Comparison of ENCODE assay signal across 23 cellular contexts in genomic region chr9:133046900-133047295, GRCh38. TPM values are rescaled to one million over a fixed set of nuclear protein-coding genes. Genes with fewer than 3 reads are reported as not detected.
"Had no signal": no experiment of that assay in that cellular context is flagged by ENCODE, and none has a peak within 500 bp of the region (broad histone marks: within the 10 kb centered on the region; RNA-seq: fewer than 3 reads in every experiment).

No MANE protein-coding gene starts in this region.

- H2AFZ ChIP-seq: hepatocyte had no signal

- H3K27me3 Mint-ChIP-seq: dendritic cell treated with granulocyte-macrophage colony-stimulating factor and Interleukin-4, amounts not matched to agents 40 ng/mL and 50 ng/mL, for 4 days; natural killer cell treated with Interleukin-12 subunit alpha and Interleukin-12 subunit beta and Interleukin-15 and Interleukin-18, amount 100 ng/mL, for 72 hours; stimulated activated naive B cell treated with anti-CD40 and anti-IgM and Interleukin-4, amounts not matched to agents 10 μg/mL and 1 μg/mL and 100 μg/mL, for 72 hours; stimulated activated naive CD8-positive, alpha-beta T cell treated with anti-CD3 and anti-CD28 coated beads, Interleukin-15, amount 100 ng/mL, for 72 hours had no signal

- H3K27me3 ChIP-seq: esophagus squamous epithelium, gastroesophageal sphincter, hepatocyte, spleen, transverse colon had no signal

- ATAC-seq: gastroesophageal sphincter; left colon; left ventricle myocardium superior; natural killer cell treated with Interleukin-12 subunit alpha and Interleukin-12 subunit beta and Interleukin-15 and Interleukin-18, amount 100 ng/mL, for 72 hours; sciatic nerve; stimulated activated naive B cell treated with anti-CD40 and anti-IgM and Interleukin-4, amounts not matched to agents 10 μg/mL and 1 μg/mL and 100 μg/mL, for 72 hours; stimulated activated naive CD8-positive, alpha-beta T cell treated with anti-CD3 and anti-CD28 coated beads, Interleukin-15, amount 100 ng/mL, for 72 hours had no signal

- H3K4me3 Mint-ChIP-seq: dendritic cell treated with granulocyte-macrophage colony-stimulating factor and Interleukin-4, amounts not matched to agents 40 ng/mL and 50 ng/mL, for 4 days; natural killer cell treated with Interleukin-12 subunit alpha and Interleukin-12 subunit beta and Interleukin-15 and Interleukin-18, amount 100 ng/mL, for 72 hours; stimulated activated naive B cell treated with anti-CD40 and anti-IgM and Interleukin-4, amounts not matched to agents 10 μg/mL and 1 μg/mL and 100 μg/mL, for 72 hours; stimulated activated naive CD8-positive, alpha-beta T cell treated with anti-CD3 and anti-CD28 coated beads, Interleukin-15, amount 100 ng/mL, for 72 hours had no signal

- DNase-seq: esophagus squamous epithelium; foreskin fibroblast; kidney; left colon; left ventricle myocardium superior; mesenchymal stem cell; midbrain; occipital lobe; spleen; stimulated activated CD4-positive, alpha-beta T cell treated with anti-CD3 and anti-CD28 coated beads, Interleukin-15, amount 100 ng/mL, for 24 hours; stimulated activated CD4-positive, alpha-beta T cell treated with anti-CD3 and anti-CD28 coated beads, Interleukin-1b, Interleukin-23, amount 100 ng/mL, for 48 hours; stimulated activated CD4-positive, alpha-beta T cell treated with anti-CD3 and anti-CD28 coated beads, Interleukin-4, amount 100 ng/mL, for 24 hours; stimulated activated naive B cell treated with anti-CD40 and anti-IgM and Interleukin-4, amounts not matched to agents 10 μg/mL and 1 μg/mL and 100 μg/mL, for 72 hours; stimulated activated naive CD8-positive, alpha-beta T cell treated with anti-CD3 and anti-CD28 coated beads, Interleukin-15, amount 100 ng/mL, for 72 hours; transverse colon had no signal

- H3K27ac Mint-ChIP-seq: dendritic cell treated with granulocyte-macrophage colony-stimulating factor and Interleukin-4, amounts not matched to agents 40 ng/mL and 50 ng/mL, for 4 days; natural killer cell treated with Interleukin-12 subunit alpha and Interleukin-12 subunit beta and Interleukin-15 and Interleukin-18, amount 100 ng/mL, for 72 hours; stimulated activated naive B cell treated with anti-CD40 and anti-IgM and Interleukin-4, amounts not matched to agents 10 μg/mL and 1 μg/mL and 100 μg/mL, for 72 hours; stimulated activated naive CD8-positive, alpha-beta T cell treated with anti-CD3 and anti-CD28 coated beads, Interleukin-15, amount 100 ng/mL, for 72 hours had no signal

- H3K9me3 ChIP-seq: esophagus squamous epithelium, gastroesophageal sphincter, spleen, thoracic aorta, transverse colon had no signal

- H3K4me2 ChIP-seq: hepatocyte had no signal

- H3K27ac ChIP-seq: esophagus squamous epithelium, gastroesophageal sphincter, hepatocyte, spleen, thoracic aorta, transverse colon had no signal

- H3K4me3 ChIP-seq: esophagus squamous epithelium, gastroesophageal sphincter, hepatocyte, lung, spleen, thoracic aorta, transverse colon had no signal

- H3K4me1 ChIP-seq: esophagus squamous epithelium, gastroesophageal sphincter had no signal

RNA-seq across cellular contexts. Expression of gene CEL, which starts 14.9 kb away (rescaled TPM):
- total RNA-seq: occipital lobe, skeletal muscle tissue had no signal
